ENCODE assay signal across 8 cellular contexts in genomic region chr11:120400564-120401364, GRCh38.
DNase-seq lines count a peak whose midpoint lies in the region; ATAC-seq and TF ChIP-seq lines count a peak whose summit lies in the region.

No MANE protein-coding gene starts in this region.

- no peaks in the 10 kb centered on the region for H3K27me3 Mint-ChIP-seq in endodermal cell (ENCODE audit: insufficient read depth)
- peaks cover 17% of the 10 kb centered on the region for H3K27me3 Mint-ChIP-seq in activated T-cell treated with anti-CD3 and anti-CD28 coated beads, Interleukin-2, amount 50 U/mL, for 72 hours (ENCODE audit: low read depth)

- peaks cover 11% of the 10 kb centered on the region for H4K20me1 ChIP-seq in neural cell (ENCODE audit: insufficient read depth)

- no peak for ATAC-seq in GM19452 (IDR thresholded peaks at IDR 0.05; ENCODE audit: unreplicated experiment)
- no peak for ATAC-seq in activated T-cell treated with anti-CD3 and anti-CD28 coated beads, Interleukin-2, amount 50 U/mL, for 72 hours (replicated peaks in 1 of 2)

- H3K9me2 ChIP-seq in neural cell (ENCODE audit: insufficient read depth, low read length): no peaks in the 10 kb centered on the region

- H3K27me3 ChIP-seq in endodermal cell (ENCODE audit: control insufficient read depth, insufficient read depth, low read length, poor library complexity, severe bottlenecking) (no peaks in the 10 kb centered on the region), neural cell (ENCODE audit: insufficient read depth, low read depth, low read length) (no peaks in the 10 kb centered on the region)

- H3K4me3 Mint-ChIP-seq in endodermal cell: no peak overlapping the region
- H3K4me3 Mint-ChIP-seq in activated T-cell treated with anti-CD3 and anti-CD28 coated beads, Interleukin-2, amount 50 U/mL, for 72 hours: no peak overlapping the region

- H3F3A ChIP-seq in neural cell (ENCODE audit: insufficient read depth, low read length, poor library complexity, severe bottlenecking): no peaks in the 10 kb centered on the region

- TF ChIP-seq RAD21 in neural cell (conservative IDR thresholded peaks at IDR 0.05): no peak

- no peak overlapping the region for H2AFZ ChIP-seq in neural cell (ENCODE audit: low read depth, low read length)

- DNase-seq in DMS153 treated with DMSO at 0.1 percent for 48 hours (lab: John Stamatoyannopoulos, UW; ENCODE audit: unreplicated experiment) (peak; percentile 33), NCI-H226 (peak; percentile 99), endodermal cell (no peak), NCI-H1436 treated with DMSO at 0.1 percent for 48 hours (lab: John Stamatoyannopoulos, UW) (no peak), GM19240 (ENCODE audit: insufficient read length, low spot score) (no peak)
- DNase-seq in activated T-cell treated with anti-CD3 and anti-CD28 coated beads, Interleukin-2, amount 50 U/mL, for 72 hours: no peak

- H3K27ac ChIP-seq in endodermal cell (ENCODE audit: low read depth, low read length) (peak overlapping the region; percentile 18), neural cell (ENCODE audit: low read length) (no peak overlapping the region)

- TF ChIP-seq CTCF in endodermal cell (conservative IDR thresholded peaks at IDR 0.05) (no peak), neural cell (IDR thresholded peaks at IDR 0.05; ENCODE audit: poor library complexity, severe bottlenecking) (no peak)

- H3K4me1 Mint-ChIP-seq in endodermal cell: peaks cover 31% of the 10 kb centered on the region
- no peaks in the 10 kb centered on the region for H3K4me1 Mint-ChIP-seq in activated T-cell treated with anti-CD3 and anti-CD28 coated beads, Interleukin-2, amount 50 U/mL, for 72 hours (ENCODE audit: low read depth)

- peaks cover 2% of the 10 kb centered on the region for H3K9me3 ChIP-seq in endodermal cell (ENCODE audit: control insufficient read depth, low read length)
- H3K9me3 ChIP-seq in neural cell (ENCODE audit: low read length): no peaks in the 10 kb centered on the region

- no peak for TF ChIP-seq EP300 in neural cell (conservative IDR thresholded peaks at IDR 0.05; ENCODE audit: poor library complexity, severe bottlenecking)

- no peak overlapping the region for H3K27ac Mint-ChIP-seq in endodermal cell
- no peak overlapping the region for H3K27ac Mint-ChIP-seq in activated T-cell treated with anti-CD3 and anti-CD28 coated beads, Interleukin-2, amount 50 U/mL, for 72 hours

- 82 to 91% methylated on average over 3 to 7 of the region's 7 CpGs for WGBS in endodermal cell (ENCODE audit: insufficient coverage in 1 of 2, insufficient read length in 1 of 2), 2 experiments

- H3K36me3 ChIP-seq in endodermal cell (ENCODE audit: control insufficient read depth, insufficient read depth, low read length) (no peaks in the 10 kb centered on the region), neural cell (ENCODE audit: insufficient read depth, low read length) (peaks cover 4% of the 10 kb centered on the region)

- peaks cover 78% of the 10 kb centered on the region for H3K79me2 ChIP-seq in neural cell (replicated peaks; ENCODE audit: insufficient read depth, low read length)

- H3K36me3 Mint-ChIP-seq in endodermal cell (ENCODE audit: low read depth): peaks cover 2% of the 10 kb centered on the region
- no peaks in the 10 kb centered on the region for H3K36me3 Mint-ChIP-seq in activated T-cell treated with anti-CD3 and anti-CD28 coated beads, Interleukin-2, amount 50 U/mL, for 72 hours (ENCODE audit: insufficient read depth in 2 of 2)

- H3K4me3 ChIP-seq in endodermal cell (ENCODE audit: low read length) (no peak overlapping the region), neural cell (ENCODE audit: low read length) (no peak overlapping the region)

- H3K9ac ChIP-seq in endodermal cell (ENCODE audit: extremely low read depth, low read length, poor library complexity, severe bottlenecking) (no peak overlapping the region), neural cell (ENCODE audit: low read length) (no peak overlapping the region)

- peak overlapping the region; percentile 27 for H3K4me2 ChIP-seq in neural cell (ENCODE audit: low read length)

- H3K4me1 ChIP-seq in endodermal cell (ENCODE audit: control insufficient read depth, insufficient read depth, low read length): peaks cover 5% of the 10 kb centered on the region

- peaks cover 4% of the 10 kb centered on the region for H3K9me3 Mint-ChIP-seq in endodermal cell
- H3K9me3 Mint-ChIP-seq in activated T-cell treated with anti-CD3 and anti-CD28 coated beads, Interleukin-2, amount 50 U/mL, for 72 hours: no peaks in the 10 kb centered on the region

TF ChIP-seq in neural cell, 6 proteins besides CTCF, POLR2A, EP300 and RAD21:
- TF ChIP-seq POLR2AphosphoS5 (IDR thresholded peaks at IDR 0.05): no peak
- no peak for TF ChIP-seq REST (IDR thresholded peaks at IDR 0.05; ENCODE audit: borderline replicate concordance)
- TF ChIP-seq SMC3 (conservative IDR thresholded peaks at IDR 0.05; ENCODE audit: poor library complexity): no peak
- no peak for TF ChIP-seq MXI1 (conservative IDR thresholded peaks at IDR 0.05; ENCODE audit: poor library complexity, severe bottlenecking)
- TF ChIP-seq EZH2 (IDR thresholded peaks at IDR 0.05; ENCODE audit: borderline replicate concordance, insufficient read depth, low read length, poor library complexity, severe bottlenecking): no peak
- TF ChIP-seq TAF1 (IDR thresholded peaks at IDR 0.05; ENCODE audit: low read depth): no peak

Comparison
In these comparisons a context has a peak if more than half of its experiments do, and no peak if none do; other contexts are left out.
1. DNase-seq: peak in DMS153 treated with DMSO at 0.1 percent for 48 hours (single experiment) and NCI-H226 (single experiment); none in endodermal cell (single experiment), NCI-H1436 treated with DMSO at 0.1 percent for 48 hours (single experiment), GM19240 (single experiment) and activated T-cell treated with anti-CD3 and anti-CD28 coated beads, Interleukin-2, amount 50 U/mL, for 72 hours (0 of 2).